Comparison of ENCODE assay signal across 8 cellular contexts in the genomic region with DNA sequence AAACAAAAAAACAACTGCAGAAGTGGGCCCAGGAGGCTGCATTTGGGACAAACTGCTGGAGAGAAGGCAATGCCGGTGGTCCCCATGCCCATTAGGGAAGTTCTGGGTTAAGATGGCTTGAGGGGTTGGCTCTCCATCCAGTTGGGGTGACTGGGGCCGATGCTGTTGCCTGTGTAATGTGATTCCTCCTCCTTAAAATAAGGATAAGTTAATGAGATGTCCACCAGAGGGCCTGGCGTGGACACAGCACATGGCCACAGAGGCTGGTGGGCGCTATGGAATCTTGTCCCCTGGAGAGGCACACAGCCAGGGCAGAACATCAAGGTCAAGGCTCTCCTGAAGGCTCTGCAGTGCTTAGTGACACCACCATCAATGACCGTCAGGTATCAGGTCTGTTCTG. TPM values are rescaled to one million over a fixed set of nuclear protein-coding genes. Genes with fewer than 3 reads are reported as not detected.
DNase-seq lines count a peak whose midpoint lies in the region; ATAC-seq and TF ChIP-seq lines count a peak whose summit lies in the region.

No MANE protein-coding gene starts in this region.

- H3K36me3 ChIP-seq in OCI-LY3 (replicated peaks; ENCODE audit: low read depth, low read length) (peaks cover 22% of the 10 kb centered on the region), fibroblast of lung (ENCODE audit: control insufficient read depth, insufficient read depth, low read length) (no peaks in the 10 kb centered on the region)

- H3K79me2 ChIP-seq in OCI-LY3 (ENCODE audit: low read length): peaks cover 40% of the 10 kb centered on the region
- H3K79me2 ChIP-seq in fibroblast of lung (ENCODE audit: control insufficient read depth, insufficient read depth, low read length): no peaks in the 10 kb centered on the region

- no peaks in the 10 kb centered on the region for H3K9me3 ChIP-seq in OCI-LY3 (ENCODE audit: insufficient read depth, low read length)
- H3K9me3 ChIP-seq in fibroblast of lung (ENCODE audit: control insufficient read depth, insufficient read depth, low read depth, low read length): no peaks in the 10 kb centered on the region

- H3K27ac Mint-ChIP-seq in activated naive CD4-positive, alpha-beta T cell treated with anti-CD3 and anti-CD28 coated beads, Interleukin-2, amount 10 ng/mL, durations not matched to agents 7 days and 5 days: peak overlapping the region; percentile 7
- peak overlapping the region; percentile 51 for H3K27ac Mint-ChIP-seq in stimulated activated naive B cell treated with anti-CD40 and anti-IgM and Interleukin-4, amounts not matched to agents 10 μg/mL and 1 μg/mL and 100 μg/mL, for 72 hours

- H3K27ac ChIP-seq in OCI-LY3 (ENCODE audit: low read length) (peak overlapping the region; percentile 88; the same call in 1 of the 2 replicates), fibroblast of lung (ENCODE audit: insufficient read depth, low read length) (no peak overlapping the region), RWPE1 (no peak overlapping the region)

- H4K20me1 ChIP-seq in OCI-LY3 (ENCODE audit: insufficient read depth, low read length): peaks cover 30% of the 10 kb centered on the region
- no peaks in the 10 kb centered on the region for H4K20me1 ChIP-seq in fibroblast of lung (ENCODE audit: control insufficient read depth, extremely low read depth, insufficient read depth, low read length)

- no peak for DNase-seq in activated naive CD4-positive, alpha-beta T cell treated with anti-CD3 and anti-CD28 coated beads, Interleukin-2, amount 10 ng/mL, durations not matched to agents 7 days and 5 days
- no peak for DNase-seq in activated naive CD4-positive, alpha-beta T cell (lab: John Stamatoyannopoulos, UW)
- DNase-seq in fibroblast of lung (ENCODE audit: low read depth in 2 of 2) (peak in 1 of 2 donors; percentile 7), NCI-H2029 (lab: John Stamatoyannopoulos, UW) (no peak), RWPE1 (ENCODE audit: low spot score) (no peak)
- no peak for DNase-seq in stimulated activated naive B cell treated with anti-CD40 and anti-IgM and Interleukin-4, amounts not matched to agents 10 μg/mL and 1 μg/mL and 100 μg/mL, for 72 hours

- H3K36me3 Mint-ChIP-seq in activated naive CD4-positive, alpha-beta T cell treated with anti-CD3 and anti-CD28 coated beads, Interleukin-2, amount 10 ng/mL, durations not matched to agents 7 days and 5 days: no peaks in the 10 kb centered on the region
- H3K36me3 Mint-ChIP-seq in stimulated activated naive B cell treated with anti-CD40 and anti-IgM and Interleukin-4, amounts not matched to agents 10 μg/mL and 1 μg/mL and 100 μg/mL, for 72 hours: no peaks in the 10 kb centered on the region

- no peak overlapping the region for H2AFZ ChIP-seq in OCI-LY3 (ENCODE audit: low read depth, low read length)
- H2AFZ ChIP-seq in fibroblast of lung (ENCODE audit: low read length): no peak overlapping the region

- ATAC-seq in stimulated activated naive B cell treated with anti-CD40 and anti-IgM and Interleukin-4, amounts not matched to agents 10 μg/mL and 1 μg/mL and 100 μg/mL, for 72 hours (replicated peaks): no peak
- no peak for ATAC-seq in GM21528 (IDR thresholded peaks at IDR 0.05; ENCODE audit: low FRiP score, unreplicated experiment)

- peak overlapping the region; percentile 96 for H3K4me3 ChIP-seq in OCI-LY3 (ENCODE audit: low read length)
- no peak overlapping the region for H3K4me3 ChIP-seq in fibroblast of lung (replicated peaks in 1 of 4; ENCODE audit: control extremely low read depth in 1 of 4, insufficient read depth in 1 of 4, low read depth in 3 of 4, low read length in 4 of 4)

- TF ChIP-seq CTCF in OCI-LY3 (IDR thresholded peaks at IDR 0.05; ENCODE audit: low read depth, low read length) (0 out of 2 replicates have a peak, but pooled peaks have one; percentile 7), fibroblast of lung (conservative IDR thresholded peaks at IDR 0.05 in 1 of 2, IDR thresholded peaks at IDR 0.05 in 1 of 2; ENCODE audit: low read depth in 1 of 2, low read length in 2 of 2) (peak; percentile 35 to 41), RWPE1 (conservative IDR thresholded peaks at IDR 0.05; ENCODE audit: low read depth) (no peak)

- no peaks in the 10 kb centered on the region for H3K27me3 ChIP-seq in OCI-LY3 (ENCODE audit: low read depth, low read length)
- H3K27me3 ChIP-seq in fibroblast of lung (ENCODE audit: control insufficient read depth, insufficient read depth, low read length): peaks cover 53% of the 10 kb centered on the region

- H3K9ac ChIP-seq in OCI-LY3 (ENCODE audit: low read length) (peak overlapping the region; percentile 97; the same call in 1 of the 2 replicates), fibroblast of lung (ENCODE audit: insufficient read depth, low read length) (no peak overlapping the region)

- H3K4me3 Mint-ChIP-seq in activated naive CD4-positive, alpha-beta T cell treated with anti-CD3 and anti-CD28 coated beads, Interleukin-2, amount 10 ng/mL, durations not matched to agents 7 days and 5 days: peak overlapping the region; percentile 71
- H3K4me3 Mint-ChIP-seq in stimulated activated naive B cell treated with anti-CD40 and anti-IgM and Interleukin-4, amounts not matched to agents 10 μg/mL and 1 μg/mL and 100 μg/mL, for 72 hours: peak overlapping the region in 1 of 2 donors; percentile 19

- POLR2A ChIA-PET in RWPE1 (lab: Yijun Ruan, JAX; ENCODE audit: low non-redundant PET): no interaction called here

- H3K4me2 ChIP-seq in OCI-LY3 (ENCODE audit: low read length): peak overlapping the region; percentile 91
- no peak overlapping the region for H3K4me2 ChIP-seq in fibroblast of lung (ENCODE audit: extremely low read depth, insufficient read depth, low read length)

- H3K9me3 Mint-ChIP-seq in activated naive CD4-positive, alpha-beta T cell treated with anti-CD3 and anti-CD28 coated beads, Interleukin-2, amount 10 ng/mL, durations not matched to agents 7 days and 5 days: no peaks in the 10 kb centered on the region
- no peaks in the 10 kb centered on the region for H3K9me3 Mint-ChIP-seq in stimulated activated naive B cell treated with anti-CD40 and anti-IgM and Interleukin-4, amounts not matched to agents 10 μg/mL and 1 μg/mL and 100 μg/mL, for 72 hours

- H3K4me1 Mint-ChIP-seq in activated naive CD4-positive, alpha-beta T cell treated with anti-CD3 and anti-CD28 coated beads, Interleukin-2, amount 10 ng/mL, durations not matched to agents 7 days and 5 days: peaks cover 23% of the 10 kb centered on the region
- H3K4me1 Mint-ChIP-seq in stimulated activated naive B cell treated with anti-CD40 and anti-IgM and Interleukin-4, amounts not matched to agents 10 μg/mL and 1 μg/mL and 100 μg/mL, for 72 hours: peaks cover 6 to 15% of the 10 kb centered on the region in 2 donors

- H3K4me1 ChIP-seq in OCI-LY3 (ENCODE audit: low read length) (peaks cover 36% of the 10 kb centered on the region), fibroblast of lung (ENCODE audit: control insufficient read depth, extremely low read depth, insufficient read depth, low read length) (peaks cover 2% of the 10 kb centered on the region)

- H3K27me3 Mint-ChIP-seq in activated naive CD4-positive, alpha-beta T cell treated with anti-CD3 and anti-CD28 coated beads, Interleukin-2, amount 10 ng/mL, durations not matched to agents 7 days and 5 days: peaks cover 77% of the 10 kb centered on the region
- H3K27me3 Mint-ChIP-seq in stimulated activated naive B cell treated with anti-CD40 and anti-IgM and Interleukin-4, amounts not matched to agents 10 μg/mL and 1 μg/mL and 100 μg/mL, for 72 hours: peaks cover 28 to 48% of the 10 kb centered on the region in 2 donors

- CTCF ChIA-PET in activated naive CD4-positive, alpha-beta T cell treated with anti-CD3 and anti-CD28 coated beads, Interleukin-2, amount 10 ng/mL, durations not matched to agents 7 days and 5 days (lab: Charles Lee): interaction anchor here (1.2 to 1.5 kb wide), 3 partner anchors 15 to 37 kb away, joined by 3 to 5 read pairs (median 4); no protein-coding TSS in a partner anchor
- CTCF ChIA-PET in RWPE1 (lab: Yijun Ruan, JAX): interaction anchor here (0.7 kb wide), 1 partner anchor 40 kb away, joined by 3 read pairs; no protein-coding TSS in a partner anchor

RNA-seq across cellular contexts. Expression of a gene that starts 1.0 kb away (rescaled TPM):
- total RNA-seq in fibroblast of lung: not detected in 2 replicates
- polyA plus RNA-seq in fibroblast of lung: not detected in 2 replicates
- polyA plus RNA-seq in fibroblast of lung (2012): not detected in 2 replicates
- polyA minus RNA-seq in fibroblast of lung (ENCODE audit: low replicate concordance): not detected in 2 replicates
